In the genomic region with DNA sequence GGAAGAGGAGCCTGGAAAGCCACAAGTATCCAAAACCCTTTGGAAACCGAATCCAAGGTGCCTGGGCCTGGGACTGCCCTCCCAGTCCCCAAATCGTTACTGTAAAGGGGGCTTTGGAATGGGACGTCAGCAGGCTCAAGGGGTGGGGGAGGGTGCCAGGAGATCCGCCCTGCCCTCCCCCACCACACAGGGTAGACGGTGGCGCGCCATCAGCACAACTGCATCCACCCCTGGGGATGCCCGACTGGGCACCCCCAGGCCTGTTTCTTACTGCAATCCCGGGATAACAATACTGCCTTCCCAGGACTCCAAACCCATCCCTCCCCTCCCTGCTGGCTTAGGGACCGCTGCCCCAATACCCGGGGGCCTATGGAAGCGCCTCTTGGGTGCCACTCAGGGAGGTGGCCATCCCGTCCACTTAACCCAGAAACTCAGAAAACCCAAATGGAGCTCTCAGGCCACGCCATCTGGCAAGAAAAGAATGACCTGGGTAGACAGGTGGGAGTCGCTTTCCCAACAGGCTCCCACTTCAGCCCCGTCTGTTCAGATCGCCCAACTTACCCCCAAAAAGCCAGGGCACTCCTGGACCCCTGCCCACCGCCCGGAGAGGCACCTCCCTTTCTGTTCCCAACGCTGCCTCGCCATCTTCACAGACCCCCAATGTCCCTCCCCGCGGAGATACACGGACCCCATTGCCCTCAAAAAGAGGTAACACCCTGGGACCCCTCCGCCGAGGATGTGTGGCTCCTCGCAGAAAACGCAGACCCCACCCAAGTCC, we compare ENCODE assay signal across 8 cellular contexts. TPM values are rescaled to one million over a fixed set of nuclear protein-coding genes. Genes with fewer than 3 reads are reported as not detected.
DNase-seq lines count a peak whose midpoint lies in the region; ATAC-seq and TF ChIP-seq lines count a peak whose summit lies in the region.

No MANE protein-coding gene starts in this region.

- intact Hi-C loops in activated naive CD4-positive, alpha-beta T cell treated with anti-CD3 and anti-CD28 coated beads for 36 hours (cut with micrococcal nuclease) = loop anchor here (5.0 kb wide), 4 partner anchors 236 to 454 kb away; a partner anchor contains a TSS

- peaks cover 0 to 78% (median 65%) of the 10 kb centered on the region in 4 donors for H3K4me1 ChIP-seq in tibial nerve
- H3K4me1 ChIP-seq in foreskin keratinocyte = peaks cover 11% of the 10 kb centered on the region

- H3K27ac ChIP-seq in tibial nerve (peak overlapping the region in 3 of 4 donors; percentile 56 to 94 (median 85)), foreskin keratinocyte (no peak overlapping the region), substantia nigra (ENCODE audit: low read depth, low read length, poor library complexity, severe bottlenecking) (no peak overlapping the region)

- H3K27me3 ChIP-seq in tibial nerve (no peaks in the 10 kb centered on the region), foreskin keratinocyte (no peaks in the 10 kb centered on the region)

- H3K4me1 Mint-ChIP-seq in activated naive CD4-positive, alpha-beta T cell treated with anti-CD3 and anti-CD28 coated beads for 36 hours (ENCODE audit: low read depth) = peaks cover 46% of the 10 kb centered on the region
- H3K4me1 Mint-ChIP-seq in activated T-helper 17 cell treated with anti-CD3 and anti-CD28 coated beads, Interleukin-2, amount 50 U/mL, for 72 hours = no peaks in the 10 kb centered on the region

- ATAC-seq in activated T-helper 17 cell treated with anti-CD3 and anti-CD28 coated beads, Interleukin-2, amount 50 U/mL, for 72 hours (replicated peaks) = no peak
- no peak for ATAC-seq in foreskin keratinocyte

- peak overlapping the region; percentile 90 for H3K4me3 Mint-ChIP-seq in activated naive CD4-positive, alpha-beta T cell treated with anti-CD3 and anti-CD28 coated beads for 36 hours
- peak overlapping the region; percentile 91 for H3K4me3 Mint-ChIP-seq in activated T-helper 17 cell treated with anti-CD3 and anti-CD28 coated beads, Interleukin-2, amount 50 U/mL, for 72 hours

- CTCF ChIA-PET in activated naive CD4-positive, alpha-beta T cell treated with anti-CD3 and anti-CD28 coated beads for 36 hours (lab: Charles Lee) = no interaction called here

- H3K36me3 ChIP-seq in tibial nerve = no peaks in the 10 kb centered on the region

- TF ChIP-seq CTCF in tibial nerve (IDR thresholded peaks at IDR 0.05) (no peak), foreskin keratinocyte (conservative IDR thresholded peaks at IDR 0.05) (no peak)

- H3K4me3 ChIP-seq in iPS-18c (ENCODE audit: insufficient read depth, low read depth, low read length) (peak overlapping the region; percentile 69), tibial nerve (peak overlapping the region in 1 of 4 donors; percentile 70)

- no peak for TF ChIP-seq POLR2A in tibial nerve (IDR thresholded peaks at IDR 0.05)

- peak overlapping the region; percentile 60 for H3K27ac Mint-ChIP-seq in activated naive CD4-positive, alpha-beta T cell treated with anti-CD3 and anti-CD28 coated beads for 36 hours
- H3K27ac Mint-ChIP-seq in activated T-helper 17 cell treated with anti-CD3 and anti-CD28 coated beads, Interleukin-2, amount 50 U/mL, for 72 hours = peak overlapping the region; percentile 94

- no peaks in the 10 kb centered on the region for H3K36me3 Mint-ChIP-seq in activated naive CD4-positive, alpha-beta T cell treated with anti-CD3 and anti-CD28 coated beads for 36 hours (ENCODE audit: low read depth)
- peaks cover 6% of the 10 kb centered on the region for H3K36me3 Mint-ChIP-seq in activated T-helper 17 cell treated with anti-CD3 and anti-CD28 coated beads, Interleukin-2, amount 50 U/mL, for 72 hours (ENCODE audit: low read depth)

- DNase-seq in activated naive CD4-positive, alpha-beta T cell treated with anti-CD3 and anti-CD28 coated beads for 36 hours = no peak
- no peak for DNase-seq in activated naive CD4-positive, alpha-beta T cell (lab: John Stamatoyannopoulos, UW)
- DNase-seq in tibial nerve (ENCODE audit: low spot score in 2 of 2) (no peak), HK-2 (ENCODE audit: unreplicated experiment) (no peak), foreskin keratinocyte (no peak), substantia nigra (lab: John Stamatoyannopoulos, UW) (no peak)

- 59 to 61% methylated on average over 27 to 28 of the region's 28 CpGs for WGBS in tibial nerve, 2 donors

- TF ChIP-seq EP300 in tibial nerve (IDR thresholded peaks at IDR 0.05) = no peak

- no peaks in the 10 kb centered on the region for H3K9me3 ChIP-seq in iPS-18c (ENCODE audit: control insufficient read depth, insufficient read depth, low read length)
- no peaks in the 10 kb centered on the region for H3K9me3 ChIP-seq in tibial nerve

- H3K9me3 Mint-ChIP-seq in activated naive CD4-positive, alpha-beta T cell treated with anti-CD3 and anti-CD28 coated beads for 36 hours = no peaks in the 10 kb centered on the region
- H3K9me3 Mint-ChIP-seq in activated T-helper 17 cell treated with anti-CD3 and anti-CD28 coated beads, Interleukin-2, amount 50 U/mL, for 72 hours = no peaks in the 10 kb centered on the region

- H3K27me3 Mint-ChIP-seq in activated naive CD4-positive, alpha-beta T cell treated with anti-CD3 and anti-CD28 coated beads for 36 hours (ENCODE audit: low read depth) = no peaks in the 10 kb centered on the region
- H3K27me3 Mint-ChIP-seq in activated T-helper 17 cell treated with anti-CD3 and anti-CD28 coated beads, Interleukin-2, amount 50 U/mL, for 72 hours = no peaks in the 10 kb centered on the region

RNA-seq across cellular contexts. Expression of a gene that starts 2.4 kb away (rescaled TPM):
- 10 to 100 TPM; 13.5 to 15.0 TPM for total RNA-seq in activated naive CD4-positive, alpha-beta T cell treated with anti-CD3 and anti-CD28 coated beads for 36 hours
- total RNA-seq in activated T-helper 17 cell treated with anti-CD3 and anti-CD28 coated beads, Interleukin-2, amount 50 U/mL, for 72 hours = 10 to 100 TPM; 16.3 to 32.9 TPM
- 1 to 10 TPM; 4.6 to 8.4 (median 7.0) TPM for total RNA-seq in tibial nerve
- total RNA-seq in foreskin keratinocyte = 19.0 and 20.7 TPM in 2 replicates
- 28.7 and 29.0 TPM in 2 replicates for polyA plus RNA-seq in foreskin keratinocyte

RNA-seq across cellular contexts. Expression of a gene that starts 12.7 kb away (rescaled TPM):
- total RNA-seq in activated naive CD4-positive, alpha-beta T cell treated with anti-CD3 and anti-CD28 coated beads for 36 hours = 10 to 100 TPM; 39.8 to 47.6 TPM
- total RNA-seq in activated T-helper 17 cell treated with anti-CD3 and anti-CD28 coated beads, Interleukin-2, amount 50 U/mL, for 72 hours = 10 to 100 TPM; 39.7 to 50.0 TPM
- total RNA-seq in tibial nerve (10 to 100 TPM; 17.9 to 87.3 (median 31.1) TPM), foreskin keratinocyte (21.6 and 23.8 TPM in 2 replicates)
- 21.0 and 21.8 TPM in 2 replicates for polyA plus RNA-seq in foreskin keratinocyte

RNA-seq across cellular contexts. Expression of a gene that starts 24.3 kb away (rescaled TPM):
- 10 to 100 TPM; 79.3 to 79.9 TPM for total RNA-seq in activated naive CD4-positive, alpha-beta T cell treated with anti-CD3 and anti-CD28 coated beads for 36 hours
- total RNA-seq in activated T-helper 17 cell treated with anti-CD3 and anti-CD28 coated beads, Interleukin-2, amount 50 U/mL, for 72 hours = 100 to 1,000 TPM in 1 of 2 donors, 10 to 100 TPM in 1; 84.4 to 109 TPM
- 100 to 1,000 TPM; 127 to 165 (median 132) TPM for total RNA-seq in tibial nerve
- 49.1 and 50.3 TPM in 2 replicates for total RNA-seq in foreskin keratinocyte
- polyA plus RNA-seq in foreskin keratinocyte = 69.0 and 76.6 TPM in 2 replicates

RNA-seq across cellular contexts. Expression of a gene that starts 44.2 kb away (rescaled TPM):
- 1 to 10 TPM; 3.0 to 3.4 TPM for total RNA-seq in activated naive CD4-positive, alpha-beta T cell treated with anti-CD3 and anti-CD28 coated beads for 36 hours
- 10 to 100 TPM; 11.6 to 12.2 TPM for total RNA-seq in activated T-helper 17 cell treated with anti-CD3 and anti-CD28 coated beads, Interleukin-2, amount 50 U/mL, for 72 hours
- total RNA-seq in tibial nerve (1 to 10 TPM; 2.4 to 8.7 (median 4.8) TPM), foreskin keratinocyte (2.7 and 3.2 TPM in 2 replicates)
- 3.8 and 4.8 TPM in 2 replicates for polyA plus RNA-seq in foreskin keratinocyte

RNA-seq across cellular contexts. Expression of a gene that starts 44.2 kb away (rescaled TPM):
- total RNA-seq in activated naive CD4-positive, alpha-beta T cell treated with anti-CD3 and anti-CD28 coated beads for 36 hours = 10 to 100 TPM; 12.1 to 14.5 TPM
- total RNA-seq in activated T-helper 17 cell treated with anti-CD3 and anti-CD28 coated beads, Interleukin-2, amount 50 U/mL, for 72 hours = 10 to 100 TPM; 31.7 to 36.4 TPM
- 10 to 100 TPM; 34.7 to 65.7 (median 56.2) TPM for total RNA-seq in tibial nerve
- total RNA-seq in foreskin keratinocyte = 35.2 and 42.2 TPM in 2 replicates
- polyA plus RNA-seq in foreskin keratinocyte = 44.0 and 45.1 TPM in 2 replicates

Comparison
In these comparisons a context has a peak if more than half of its experiments do, and no peak if none do; other contexts are left out.
1. H3K27ac ChIP-seq: peak in tibial nerve (3 of 4); none in foreskin keratinocyte (single experiment) and substantia nigra (single experiment).